21 cellular contexts compared by ENCODE assay signal in genomic region chr21:42179316-42179715, GRCh38. TPM values are rescaled to one million over a fixed set of nuclear protein-coding genes. Genes with fewer than 3 reads are reported as not detected.
DNase-seq lines count a peak whose midpoint lies in the region; ATAC-seq, FAIRE-seq and TF ChIP-seq lines count a peak whose summit lies in the region.
"Had no signal": no experiment of that assay in that cellular context is flagged by ENCODE, and none has a peak within 500 bp of the region (broad histone marks: within the 10 kb centered on the region; RNA-seq: fewer than 3 reads in every experiment).

No MANE protein-coding gene starts in this region.

- no peaks in the 10 kb centered on the region for H3K27me3 Mint-ChIP-seq in naive thymus-derived CD8-positive, alpha-beta T cell

- intact Hi-C loops in cardiac septum (cut with DNase I) (no loop called here), esophagus muscularis mucosa (cut with DNase I) (no loop called here), upper lobe of right lung (cut with DNase I) (no loop called here)

- WGBS in esophagus muscularis mucosa, result 69% methylated on average over 3 of the region's 3 CpGs

- no peak overlapping the region for H3K4me3 Mint-ChIP-seq in naive thymus-derived CD8-positive, alpha-beta T cell
- H3K4me3 Mint-ChIP-seq: CD14-positive monocyte; CD4-positive, alpha-beta memory T cell had no signal

- no peak for ATAC-seq in upper lobe of right lung
- no peak for ATAC-seq in naive thymus-derived CD8-positive, alpha-beta T cell

- H3K27ac ChIP-seq in right atrium auricular region (no peak overlapping the region), esophagus muscularis mucosa (replicated peaks in 1 of 4) (no peak overlapping the region), upper lobe of right lung (no peak overlapping the region)
- H3K27ac ChIP-seq: BLaER1, HL-60 had no signal

- H3K4me3 ChIP-seq in right atrium auricular region, result no peak overlapping the region
- H3K4me3 ChIP-seq in esophagus muscularis mucosa, result no peak overlapping the region
- H3K4me3 ChIP-seq in upper lobe of right lung, result no peak overlapping the region
- H3K4me3 ChIP-seq: BLaER1, HAP-1 had no signal

- H3K4me1 ChIP-seq in right atrium auricular region (peaks cover 0 to 6% of the 10 kb centered on the region in 2 donors), esophagus muscularis mucosa (peaks cover 4 to 16% (median 13%) of the 10 kb centered on the region in 4 donors), upper lobe of right lung (no peaks in the 10 kb centered on the region)
- H3K4me1 ChIP-seq: HAP-1 had no signal

- DNase-seq in right atrium auricular region (ENCODE audit: low spot score) (peak; percentile 11), cardiac septum (ENCODE audit: low spot score) (no peak), esophagus muscularis mucosa (ENCODE audit: extremely low spot score) (peak; percentile 47), midbrain (lab: John Stamatoyannopoulos, UW) (peak; percentile 7), upper lobe of right lung (peak; percentile 13), frontal cortex (ENCODE audit: low spot score in 2 of 2) (no peak)
- DNase-seq in NK-92 treated with Interleukin-12 subunit alpha and Interleukin-12 subunit beta, amount 100 ng/mL, for 24 hours (lab: John Stamatoyannopoulos, UW), result no peak
- no peak for DNase-seq in naive thymus-derived CD8-positive, alpha-beta T cell
- DNase-seq: 8988T; CD4-positive, alpha-beta memory T cell; DMS153; DMS79; GDM1 had no signal

- TF ChIP-seq CTCF in right atrium auricular region (IDR thresholded peaks at IDR 0.05) (no peak), esophagus muscularis mucosa (IDR thresholded peaks at IDR 0.05) (no peak), upper lobe of right lung (IDR thresholded peaks at IDR 0.05) (no peak)

- POLR2A ChIA-PET in naive thymus-derived CD8-positive, alpha-beta T cell (lab: Charles Lee), result no interaction called here

- H3K9me3 ChIP-seq in right atrium auricular region (no peaks in the 10 kb centered on the region), esophagus muscularis mucosa (no peaks in the 10 kb centered on the region), upper lobe of right lung (no peaks in the 10 kb centered on the region)
- H3K9me3 ChIP-seq: HAP-1 had no signal

- H3K27ac Mint-ChIP-seq in naive thymus-derived CD8-positive, alpha-beta T cell, result no peak overlapping the region
- H3K27ac Mint-ChIP-seq: CD14-positive monocyte; CD4-positive, alpha-beta memory T cell had no signal

- no peak for TF ChIP-seq EP300 in esophagus muscularis mucosa (IDR thresholded peaks at IDR 0.05)

- no peak for TF ChIP-seq POLR2A in esophagus muscularis mucosa (IDR thresholded peaks at IDR 0.05; ENCODE audit: low read depth)

- H3K36me3 Mint-ChIP-seq in naive thymus-derived CD8-positive, alpha-beta T cell, result no peaks in the 10 kb centered on the region
- H3K36me3 Mint-ChIP-seq: CD14-positive monocyte; CD4-positive, alpha-beta memory T cell had no signal

- H3K9me3 Mint-ChIP-seq in naive thymus-derived CD8-positive, alpha-beta T cell, result no peaks in the 10 kb centered on the region
- H3K9me3 Mint-ChIP-seq: CD4-positive, alpha-beta memory T cell had no signal

- H3K36me3 ChIP-seq in right atrium auricular region (no peaks in the 10 kb centered on the region), esophagus muscularis mucosa (no peaks in the 10 kb centered on the region), upper lobe of right lung (no peaks in the 10 kb centered on the region)
- H3K36me3 ChIP-seq: BLaER1, HAP-1 had no signal

- FAIRE-seq in frontal cortex (lab: Jason Lieb, UNC), result no peak
- FAIRE-seq: GM12892, GM18507, H1 had no signal

- H3K4me1 Mint-ChIP-seq in naive thymus-derived CD8-positive, alpha-beta T cell, result no peaks in the 10 kb centered on the region
- H3K4me1 Mint-ChIP-seq: CD14-positive monocyte; CD4-positive, alpha-beta memory T cell had no signal

- H3K27me3 ChIP-seq in right atrium auricular region, result no peaks in the 10 kb centered on the region
- no peaks in the 10 kb centered on the region for H3K27me3 ChIP-seq in esophagus muscularis mucosa
- no peaks in the 10 kb centered on the region for H3K27me3 ChIP-seq in upper lobe of right lung
- H3K27me3 ChIP-seq: BLaER1 had no signal

RNA-seq across cellular contexts. Expression of gene ABCG1, which starts 39.6 kb away (rescaled TPM):
- 10 to 100 TPM in 1 of 2 donors, 1 to 10 TPM in 1; 7.9 to 12.3 TPM for total RNA-seq in right atrium auricular region
- 6.3 TPM for total RNA-seq in cardiac septum
- 10 to 100 TPM; 16.1 to 25.9 (median 20.0) TPM for total RNA-seq in esophagus muscularis mucosa
- 62.6 TPM for total RNA-seq in upper lobe of right lung
- total RNA-seq in frontal cortex, result 13.0 TPM
- total RNA-seq in naive thymus-derived CD8-positive, alpha-beta T cell, result 1 to 10 TPM in 1 of 2 experiments, under 1 TPM in 1; 0.93 to 1.4 TPM
- 10 to 100 TPM; 11.2 to 17.5 (median 11.9) TPM for polyA plus RNA-seq in naive thymus-derived CD8-positive, alpha-beta T cell
- total RNA-seq: HT1080 had no signal

Comparison
In these comparisons a context has a peak if more than half of its experiments do, and no peak if none do; other contexts are left out.
1. DNase-seq: peak in right atrium auricular region (single experiment), esophagus muscularis mucosa (single experiment), midbrain (single experiment) and upper lobe of right lung (single experiment); none in cardiac septum (single experiment), frontal cortex (0 of 2), NK-92 treated with Interleukin-12 subunit alpha and Interleukin-12 subunit beta, amount 100 ng/mL, for 24 hours (single experiment) and naive thymus-derived CD8-positive, alpha-beta T cell (0 of 10).